In genomic region chr17:77373298-77374169, GRCh38 we compare ENCODE assay signal across 8 cellular contexts.
DNase-seq lines count a peak whose midpoint lies in the region; ATAC-seq and TF ChIP-seq lines count a peak whose summit lies in the region.

No MANE protein-coding gene starts in this region.

- H3K9me2 ChIP-seq in PC-3 (replicated peaks; ENCODE audit: low read length): no peaks in the 10 kb centered on the region

- TF ChIP-seq CTCF in BJ (IDR thresholded peaks at IDR 0.05; ENCODE audit: insufficient read depth, low read depth, low read length) (no peak), mucosa of descending colon (IDR thresholded peaks at IDR 0.05) (no peak), PC-3 (conservative IDR thresholded peaks at IDR 0.05; ENCODE audit: low read depth, low read length) (no peak)

- CTCF ChIA-PET in BJ (lab: Yijun Ruan, JAX): interaction anchor here (0.8 to 2.2 kb wide), 7 partner anchors 46 to 121 kb away, joined by 3 to 12 read pairs (median 3); no protein-coding TSS in a partner anchor
- CTCF ChIA-PET in PC-3 (lab: Charles Lee): no interaction called here

- no peak for DNase-seq in BJ (ENCODE audit: low read depth)
- peak in 4 of 5 donors; percentile 30 to 47 (median 35) for DNase-seq in T-helper 1 cell
- peak; percentile 81 for DNase-seq in ecto neural progenitor cell (ENCODE audit: low spot score)
- DNase-seq in mucosa of descending colon: peak in 2 of 3 donors; percentile 61 to 78
- no peak for DNase-seq in PC-3
- no peak for DNase-seq in NCI-H345 (lab: John Stamatoyannopoulos, UW)

- no peaks in the 10 kb centered on the region for H3K36me3 ChIP-seq in BJ (ENCODE audit: control insufficient read depth, insufficient read depth, low read length)
- no peaks in the 10 kb centered on the region for H3K36me3 ChIP-seq in mucosa of descending colon (ENCODE audit: low read depth)
- H3K36me3 ChIP-seq in PC-3 (ENCODE audit: low read depth, low read length): no peaks in the 10 kb centered on the region; the same call in 1 of the 2 replicates

- no peak overlapping the region for H2AFZ ChIP-seq in PC-3 (ENCODE audit: low read length)

- H3K9me3 ChIP-seq in mucosa of descending colon (no peaks in the 10 kb centered on the region), PC-3 (ENCODE audit: low read length) (no peaks in the 10 kb centered on the region)

- H3K79me2 ChIP-seq in PC-3 (ENCODE audit: low read length): peaks cover 95% of the 10 kb centered on the region

- H3K4me3 ChIP-seq in BJ (ENCODE audit: low read depth, low read length) (peak overlapping the region; percentile 78), mucosa of descending colon (peak overlapping the region; percentile 50), PC-3 (ENCODE audit: low read length) (no peak overlapping the region)

- POLR2A ChIA-PET in BJ (lab: Charles Lee): no interaction called here
- POLR2A ChIA-PET in PC-3 (lab: Charles Lee; ENCODE audit: unreplicated experiment): no interaction called here

- H3K27me3 ChIP-seq in BJ (ENCODE audit: control insufficient read depth, insufficient read depth, low read length) (no peaks in the 10 kb centered on the region), PC-3 (ENCODE audit: low read length) (no peaks in the 10 kb centered on the region)

- H3K9ac ChIP-seq in PC-3 (ENCODE audit: low read length): no peak overlapping the region

- no TSS peak for BruUV-seq in PC-3 (replicated peaks; lab: Mats Ljungman, UMichigan)

- H4K20me1 ChIP-seq in PC-3 (ENCODE audit: low read length): peaks cover 71% of the 10 kb centered on the region

- H3K4me1 ChIP-seq in mucosa of descending colon (ENCODE audit: low read depth): peaks cover 40% of the 10 kb centered on the region
- H3K4me1 ChIP-seq in PC-3 (ENCODE audit: insufficient read depth, low read length): no peaks in the 10 kb centered on the region

- intact Hi-C loops in mucosa of descending colon (cut with DNase I, micrococcal nuclease): no loop called here
- intact Hi-C loops in PC-3 (cut with micrococcal nuclease): no loop called here

- no peak overlapping the region for H3K27ac ChIP-seq in PC-3 (ENCODE audit: low read length)

- ATAC-seq in GM19438 (IDR thresholded peaks at IDR 0.05; ENCODE audit: low read depth, unreplicated experiment) (peak; percentile 26), mucosa of descending colon (peak; percentile 8), PC-3 (no peak), HG03196 (IDR thresholded peaks at IDR 0.05; ENCODE audit: unreplicated experiment) (no peak)

- no peaks in the 10 kb centered on the region for H3F3A ChIP-seq in PC-3 (ENCODE audit: low read length, unreplicated experiment)

- H3K4me2 ChIP-seq in PC-3 (ENCODE audit: low read length): no peak overlapping the region

Comparison
In these comparisons a context has a peak if more than half of its experiments do, and no peak if none do; other contexts are left out.
1. DNase-seq: peak in T-helper 1 cell (4 of 5), ecto neural progenitor cell (single experiment) and mucosa of descending colon (2 of 3); none in BJ (single experiment), PC-3 (single experiment) and NCI-H345 (single experiment).
2. ATAC-seq: peak in GM19438 (single experiment) and mucosa of descending colon (single experiment); none in PC-3 (single experiment) and HG03196 (single experiment).